In the genomic region with DNA sequence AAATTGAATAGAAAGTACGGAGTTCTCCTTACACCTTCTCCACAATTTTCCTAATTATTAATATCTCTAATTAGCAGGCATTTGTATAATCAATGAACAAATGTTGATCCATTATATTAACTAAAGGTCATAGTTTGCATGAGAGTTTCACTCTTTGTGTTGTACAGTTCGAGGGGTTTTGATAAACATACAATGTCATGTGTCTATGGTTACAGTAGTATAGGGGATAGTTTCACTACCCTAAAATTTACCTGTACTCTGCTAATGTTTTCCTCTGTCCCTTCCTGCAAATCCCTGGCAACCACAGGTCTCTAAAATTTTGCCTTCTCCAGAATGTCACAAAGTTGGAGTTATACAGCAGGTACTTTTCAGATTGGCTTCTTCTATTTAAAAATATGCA, we compare ENCODE assay signal across 23 cellular contexts.
"Had no signal": no experiment of that assay in that cellular context is flagged by ENCODE, and none has a peak within 500 bp of the region (broad histone marks: within the 10 kb centered on the region; RNA-seq: fewer than 3 reads in every experiment).

No MANE protein-coding gene starts in this region.

- H3K9me3 ChIP-seq: MG63, SK-N-SH had no signal

- DNase-seq: IMR-90, Karpas-422, KG1, MG63, NCI-H1092, NCI-H1105 treated with DMSO at 0.1 percent for 48 hours, NCI-H1417 treated with DMSO at 0.1 percent for 48 hours, NCI-H146, NCI-H1694 treated with DMSO at 0.1 percent for 48 hours, NCI-H1930, NCI-H2081, NCI-H2107, NCI-H2227 treated with DMSO at 0.1 percent for 48 hours, NCI-H524, NCI-H69, NCI-H774, PC-3, SHP77, SK-N-SH, T-helper 1 cell had no signal

- H3K36me3 ChIP-seq: MG63 had no signal

- H3K27ac ChIP-seq: RWPE1 had no signal

- FAIRE-seq: HepG2 had no signal

- H3K4me3 ChIP-seq: MG63 had no signal

- ATAC-seq: HepG2, Panc1, PC-3 had no signal

- H3K9ac ChIP-seq: SK-N-SH had no signal

- H3K4me2 ChIP-seq: SK-N-SH had no signal

- H3K27me3 ChIP-seq: MG63 had no signal
